Comparison of ENCODE assay signal across 1 cellular context in the genomic region with DNA sequence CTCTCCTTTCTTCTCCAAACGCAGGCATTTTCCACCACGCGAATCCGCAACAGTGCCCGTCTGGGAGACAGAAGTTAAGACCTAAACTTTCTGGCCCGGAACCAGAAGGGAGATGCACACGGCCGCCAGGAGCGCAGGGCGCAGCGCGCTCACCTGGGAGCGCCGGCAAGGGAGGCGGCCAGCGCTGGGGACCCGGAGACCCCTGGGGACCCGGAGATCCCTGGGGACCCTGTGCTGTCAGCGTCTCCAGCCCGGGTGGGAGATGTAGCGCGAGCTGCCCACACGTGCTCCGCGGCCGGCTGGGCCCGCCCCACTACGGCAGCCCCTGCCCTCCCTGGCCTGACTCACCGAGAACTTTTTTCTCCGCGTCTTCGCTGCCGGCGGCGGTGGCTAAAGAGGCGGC.
TF ChIP-seq lines count a peak whose summit lies in the region.

No MANE protein-coding gene starts in this region.

TF ChIP-seq in HepG2, 621 proteins besides CTCF, POLR2A, EP300 and RAD21 (continued from another document):
- peak; percentile 52; the same call in 1 of the 2 replicates for TF ChIP-seq HDAC1 (CRISPR knock-in tag; IDR thresholded peaks at IDR 0.05)
- 0 out of 2 replicates have a peak, but pooled peaks have one; percentile 5 for TF ChIP-seq ZBTB7B (CRISPR knock-in tag; IDR thresholded peaks at IDR 0.05)
- TF ChIP-seq ZNF235 (CRISPR knock-in tag; IDR thresholded peaks at IDR 0.05; ENCODE audit: borderline replicate concordance): no peak
- peak; percentile 40; the same call in 1 of the 2 replicates for TF ChIP-seq ZNF670 (CRISPR knock-in tag; IDR thresholded peaks at IDR 0.05; ENCODE audit: borderline replicate concordance)
- peak; percentile 85 for TF ChIP-seq AGO2 (optimal IDR thresholded peaks at IDR 0.05; ENCODE audit: low read depth, low read length)
- peak; percentile 60; the same call in 1 of the 2 replicates for TF ChIP-seq KDM5B (CRISPR knock-in tag; IDR thresholded peaks at IDR 0.05; ENCODE audit: borderline replicate concordance)
- TF ChIP-seq, protein P1, sequence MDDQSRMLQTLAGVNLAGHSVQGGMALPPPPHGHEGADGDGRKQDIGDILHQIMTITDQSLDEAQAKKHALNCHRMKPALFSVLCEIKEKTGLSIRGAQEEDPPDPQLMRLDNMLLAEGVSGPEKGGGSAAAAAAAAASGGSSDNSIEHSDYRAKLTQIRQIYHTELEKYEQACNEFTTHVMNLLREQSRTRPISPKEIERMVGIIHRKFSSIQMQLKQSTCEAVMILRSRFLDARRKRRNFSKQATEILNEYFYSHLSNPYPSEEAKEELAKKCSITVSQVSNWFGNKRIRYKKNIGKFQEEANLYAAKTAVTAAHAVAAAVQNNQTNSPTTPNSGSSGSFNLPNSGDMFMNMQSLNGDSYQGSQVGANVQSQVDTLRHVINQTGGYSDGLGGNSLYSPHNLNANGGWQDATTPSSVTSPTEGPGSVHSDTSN (CRISPR knock-in tag; IDR thresholded peaks at IDR 0.05; ENCODE audit: borderline replicate concordance): peak; percentile 66; the same call in 1 of the 2 replicates
- TF ChIP-seq, protein P2, sequence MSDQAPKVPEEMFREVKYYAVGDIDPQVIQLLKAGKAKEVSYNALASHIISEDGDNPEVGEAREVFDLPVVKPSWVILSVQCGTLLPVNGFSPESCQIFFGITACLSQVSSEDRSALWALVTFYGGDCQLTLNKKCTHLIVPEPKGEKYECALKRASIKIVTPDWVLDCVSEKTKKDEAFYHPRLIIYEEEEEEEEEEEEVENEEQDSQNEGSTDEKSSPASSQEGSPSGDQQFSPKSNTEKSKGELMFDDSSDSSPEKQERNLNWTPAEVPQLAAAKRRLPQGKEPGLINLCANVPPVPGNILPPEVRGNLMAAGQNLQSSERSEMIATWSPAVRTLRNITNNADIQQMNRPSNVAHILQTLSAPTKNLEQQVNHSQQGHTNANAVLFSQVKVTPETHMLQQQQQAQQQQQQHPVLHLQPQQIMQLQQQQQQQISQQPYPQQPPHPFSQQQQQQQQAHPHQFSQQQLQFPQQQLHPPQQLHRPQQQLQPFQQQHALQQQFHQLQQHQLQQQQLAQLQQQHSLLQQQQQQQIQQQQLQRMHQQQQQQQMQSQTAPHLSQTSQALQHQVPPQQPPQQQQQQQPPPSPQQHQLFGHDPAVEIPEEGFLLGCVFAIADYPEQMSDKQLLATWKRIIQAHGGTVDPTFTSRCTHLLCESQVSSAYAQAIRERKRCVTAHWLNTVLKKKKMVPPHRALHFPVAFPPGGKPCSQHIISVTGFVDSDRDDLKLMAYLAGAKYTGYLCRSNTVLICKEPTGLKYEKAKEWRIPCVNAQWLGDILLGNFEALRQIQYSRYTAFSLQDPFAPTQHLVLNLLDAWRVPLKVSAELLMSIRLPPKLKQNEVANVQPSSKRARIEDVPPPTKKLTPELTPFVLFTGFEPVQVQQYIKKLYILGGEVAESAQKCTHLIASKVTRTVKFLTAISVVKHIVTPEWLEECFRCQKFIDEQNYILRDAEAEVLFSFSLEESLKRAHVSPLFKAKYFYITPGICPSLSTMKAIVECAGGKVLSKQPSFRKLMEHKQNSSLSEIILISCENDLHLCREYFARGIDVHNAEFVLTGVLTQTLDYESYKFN (CRISPR knock-in tag; conservative IDR thresholded peaks at IDR 0.05): no peak
- TF ChIP-seq, protein P3, sequence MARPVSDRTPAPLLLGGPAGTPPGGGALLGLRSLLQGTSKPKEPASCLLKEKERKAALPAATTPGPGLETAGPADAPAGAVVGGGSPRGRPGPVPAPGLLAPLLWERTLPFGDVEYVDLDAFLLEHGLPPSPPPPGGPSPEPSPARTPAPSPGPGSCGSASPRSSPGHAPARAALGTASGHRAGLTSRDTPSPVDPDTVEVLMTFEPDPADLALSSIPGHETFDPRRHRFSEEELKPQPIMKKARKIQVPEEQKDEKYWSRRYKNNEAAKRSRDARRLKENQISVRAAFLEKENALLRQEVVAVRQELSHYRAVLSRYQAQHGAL (CRISPR knock-in tag; IDR thresholded peaks at IDR 0.05; ENCODE audit: not compliant biosample characterization): no peak
- 0 out of 2 replicates have a peak, but pooled peaks have one; percentile 29 for TF ChIP-seq ADNP (CRISPR knock-in tag; IDR thresholded peaks at IDR 0.05)
- peak; percentile 14; the same call in 1 of the 2 replicates for TF ChIP-seq ZNF317 (CRISPR knock-in tag; IDR thresholded peaks at IDR 0.05)
- TF ChIP-seq MEIS1 (CRISPR knock-in tag; IDR thresholded peaks at IDR 0.05; ENCODE audit: borderline replicate concordance): 0 out of 2 replicates have a peak, but pooled peaks have one; percentile 4
- TF ChIP-seq ZNF776 (CRISPR knock-in tag; IDR thresholded peaks at IDR 0.05): peak; percentile 55; the same call in 1 of the 2 replicates
- no peak for TF ChIP-seq PRDM4 (CRISPR knock-in tag; IDR thresholded peaks at IDR 0.05; ENCODE audit: borderline replicate concordance)
- TF ChIP-seq ZNF501 (CRISPR knock-in tag; IDR thresholded peaks at IDR 0.05): peak; percentile 80
- 0 out of 2 replicates have a peak, but pooled peaks have one; percentile 25 for TF ChIP-seq ZNF101 (CRISPR knock-in tag; IDR thresholded peaks at IDR 0.05; ENCODE audit: borderline replicate concordance, low read depth)
- 0 out of 2 replicates have a peak, but pooled peaks have one; percentile 44 for TF ChIP-seq SMAD9 (CRISPR knock-in tag; IDR thresholded peaks at IDR 0.05)
- no peak for TF ChIP-seq ZNF549 (CRISPR knock-in tag; IDR thresholded peaks at IDR 0.05)
- TF ChIP-seq TGIF2 (CRISPR knock-in tag; IDR thresholded peaks at IDR 0.05): no peak
- TF ChIP-seq, protein P4, sequence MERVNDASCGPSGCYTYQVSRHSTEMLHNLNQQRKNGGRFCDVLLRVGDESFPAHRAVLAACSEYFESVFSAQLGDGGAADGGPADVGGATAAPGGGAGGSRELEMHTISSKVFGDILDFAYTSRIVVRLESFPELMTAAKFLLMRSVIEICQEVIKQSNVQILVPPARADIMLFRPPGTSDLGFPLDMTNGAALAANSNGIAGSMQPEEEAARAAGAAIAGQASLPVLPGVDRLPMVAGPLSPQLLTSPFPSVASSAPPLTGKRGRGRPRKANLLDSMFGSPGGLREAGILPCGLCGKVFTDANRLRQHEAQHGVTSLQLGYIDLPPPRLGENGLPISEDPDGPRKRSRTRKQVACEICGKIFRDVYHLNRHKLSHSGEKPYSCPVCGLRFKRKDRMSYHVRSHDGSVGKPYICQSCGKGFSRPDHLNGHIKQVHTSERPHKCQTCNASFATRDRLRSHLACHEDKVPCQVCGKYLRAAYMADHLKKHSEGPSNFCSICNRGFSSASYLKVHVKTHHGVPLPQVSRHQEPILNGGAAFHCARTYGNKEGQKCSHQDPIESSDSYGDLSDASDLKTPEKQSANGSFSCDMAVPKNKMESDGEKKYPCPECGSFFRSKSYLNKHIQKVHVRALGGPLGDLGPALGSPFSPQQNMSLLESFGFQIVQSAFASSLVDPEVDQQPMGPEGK (CRISPR knock-in tag; IDR thresholded peaks at IDR 0.05): peak; percentile 12; the same call in 1 of the 2 replicates
- no peak for TF ChIP-seq ZNF720 (CRISPR knock-in tag; IDR thresholded peaks at IDR 0.05)
- TF ChIP-seq, protein P5, sequence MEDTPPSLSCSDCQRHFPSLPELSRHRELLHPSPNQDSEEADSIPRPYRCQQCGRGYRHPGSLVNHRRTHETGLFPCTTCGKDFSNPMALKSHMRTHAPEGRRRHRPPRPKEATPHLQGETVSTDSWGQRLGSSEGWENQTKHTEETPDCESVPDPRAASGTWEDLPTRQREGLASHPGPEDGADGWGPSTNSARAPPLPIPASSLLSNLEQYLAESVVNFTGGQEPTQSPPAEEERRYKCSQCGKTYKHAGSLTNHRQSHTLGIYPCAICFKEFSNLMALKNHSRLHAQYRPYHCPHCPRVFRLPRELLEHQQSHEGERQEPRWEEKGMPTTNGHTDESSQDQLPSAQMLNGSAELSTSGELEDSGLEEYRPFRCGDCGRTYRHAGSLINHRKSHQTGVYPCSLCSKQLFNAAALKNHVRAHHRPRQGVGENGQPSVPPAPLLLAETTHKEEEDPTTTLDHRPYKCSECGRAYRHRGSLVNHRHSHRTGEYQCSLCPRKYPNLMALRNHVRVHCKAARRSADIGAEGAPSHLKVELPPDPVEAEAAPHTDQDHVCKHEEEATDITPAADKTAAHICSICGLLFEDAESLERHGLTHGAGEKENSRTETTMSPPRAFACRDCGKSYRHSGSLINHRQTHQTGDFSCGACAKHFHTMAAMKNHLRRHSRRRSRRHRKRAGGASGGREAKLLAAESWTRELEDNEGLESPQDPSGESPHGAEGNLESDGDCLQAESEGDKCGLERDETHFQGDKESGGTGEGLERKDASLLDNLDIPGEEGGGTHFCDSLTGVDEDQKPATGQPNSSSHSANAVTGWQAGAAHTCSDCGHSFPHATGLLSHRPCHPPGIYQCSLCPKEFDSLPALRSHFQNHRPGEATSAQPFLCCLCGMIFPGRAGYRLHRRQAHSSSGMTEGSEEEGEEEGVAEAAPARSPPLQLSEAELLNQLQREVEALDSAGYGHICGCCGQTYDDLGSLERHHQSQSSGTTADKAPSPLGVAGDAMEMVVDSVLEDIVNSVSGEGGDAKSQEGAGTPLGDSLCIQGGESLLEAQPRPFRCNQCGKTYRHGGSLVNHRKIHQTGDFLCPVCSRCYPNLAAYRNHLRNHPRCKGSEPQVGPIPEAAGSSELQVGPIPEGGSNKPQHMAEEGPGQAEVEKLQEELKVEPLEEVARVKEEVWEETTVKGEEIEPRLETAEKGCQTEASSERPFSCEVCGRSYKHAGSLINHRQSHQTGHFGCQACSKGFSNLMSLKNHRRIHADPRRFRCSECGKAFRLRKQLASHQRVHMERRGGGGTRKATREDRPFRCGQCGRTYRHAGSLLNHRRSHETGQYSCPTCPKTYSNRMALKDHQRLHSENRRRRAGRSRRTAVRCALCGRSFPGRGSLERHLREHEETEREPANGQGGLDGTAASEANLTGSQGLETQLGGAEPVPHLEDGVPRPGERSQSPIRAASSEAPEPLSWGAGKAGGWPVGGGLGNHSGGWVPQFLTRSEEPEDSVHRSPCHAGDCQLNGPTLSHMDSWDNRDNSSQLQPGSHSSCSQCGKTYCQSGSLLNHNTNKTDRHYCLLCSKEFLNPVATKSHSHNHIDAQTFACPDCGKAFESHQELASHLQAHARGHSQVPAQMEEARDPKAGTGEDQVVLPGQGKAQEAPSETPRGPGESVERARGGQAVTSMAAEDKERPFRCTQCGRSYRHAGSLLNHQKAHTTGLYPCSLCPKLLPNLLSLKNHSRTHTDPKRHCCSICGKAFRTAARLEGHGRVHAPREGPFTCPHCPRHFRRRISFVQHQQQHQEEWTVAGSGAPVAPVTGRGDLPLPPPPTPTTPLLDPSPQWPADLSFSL (CRISPR knock-in tag; IDR thresholded peaks at IDR 0.05): no peak
TF ChIP-seq in HepG2: peak in this region for 52.
